8 cellular contexts compared by ENCODE assay signal in genomic region chr5:115626444-115626823, GRCh38.
DNase-seq lines count a peak whose midpoint lies in the region; ATAC-seq and TF ChIP-seq lines count a peak whose summit lies in the region.

No MANE protein-coding gene starts in this region.

- in situ Hi-C loops in HAP-1 (cut with MboI; ENCODE audit: low sequenced_read_pairs) = loop anchor here (10.0 kb wide), 1 partner anchor 448 kb away; no protein-coding TSS in a partner anchor

- TF ChIP-seq CTCF in NB4 (IDR thresholded peaks at IDR 0.05; ENCODE audit: low read depth, low read length) = no peak

- peak; percentile 26 for ATAC-seq in GM18517 (IDR thresholded peaks at IDR 0.05; ENCODE audit: unreplicated experiment)

- DNase-seq in HAP-1 (ENCODE audit: low spot score in 2 of 2) = no peak
- no peak for DNase-seq in NB4 (ENCODE audit: low read depth)
- DNase-seq in effector memory CD4-positive, alpha-beta T cell = no peak
- DNase-seq in NCI-H226 = no peak
- no peak for DNase-seq in D341Med (ENCODE audit: low spot score)
- DNase-seq in activated CD4-positive, alpha-beta T cell treated with anti-CD3 and anti-CD28 coated beads for 4 hours = no peak

- no peaks in the 10 kb centered on the region; the same call in 1 of the 2 replicates for H3K36me3 ChIP-seq in HAP-1 (replicated peaks)
- H3K36me3 ChIP-seq in effector memory CD4-positive, alpha-beta T cell (ENCODE audit: control insufficient read depth, insufficient read depth, low read length) = no peaks in the 10 kb centered on the region
- H3K36me3 ChIP-seq in muscle layer of duodenum (ENCODE audit: control insufficient read depth in 1 of 2, insufficient read depth in 2 of 2, low read length in 2 of 2) = peaks cover 0 to 5% of the 10 kb centered on the region in 2 donors

- TF ChIP-seq POLR2A in NB4 (IDR thresholded peaks at IDR 0.05; ENCODE audit: extremely low read depth, insufficient read length) = no peak

- H3K27me3 ChIP-seq in HAP-1 (ENCODE audit: low read depth) = no peaks in the 10 kb centered on the region
- no peaks in the 10 kb centered on the region for H3K27me3 ChIP-seq in effector memory CD4-positive, alpha-beta T cell (replicated peaks; ENCODE audit: control insufficient read depth, insufficient read depth, low read length, poor library complexity, severe bottlenecking)
- H3K27me3 ChIP-seq in muscle layer of duodenum (ENCODE audit: low read depth, low read length) = no peaks in the 10 kb centered on the region

- no peaks in the 10 kb centered on the region for H3K9me3 ChIP-seq in HAP-1
- no peaks in the 10 kb centered on the region for H3K9me3 ChIP-seq in effector memory CD4-positive, alpha-beta T cell (ENCODE audit: control insufficient read depth, low read length)
- no peaks in the 10 kb centered on the region for H3K9me3 ChIP-seq in muscle layer of duodenum (ENCODE audit: control insufficient read depth in 1 of 2, low read length in 2 of 2)

- H3K4me3 ChIP-seq in HAP-1 (peak overlapping the region; percentile 78), NB4 (ENCODE audit: low read depth, low read length) (peak overlapping the region; percentile 91), muscle layer of duodenum (ENCODE audit: low read depth in 1 of 2, low read length in 2 of 2) (peak overlapping the region; percentile 81 to 93)
- H3K4me3 ChIP-seq in effector memory CD4-positive, alpha-beta T cell (ENCODE audit: insufficient read depth, low read depth, low read length, poor library complexity, severe bottlenecking) = peak overlapping the region; percentile 84

- H3K4me1 ChIP-seq in HAP-1 = peaks cover 14% of the 10 kb centered on the region
- peaks cover 24% of the 10 kb centered on the region for H3K4me1 ChIP-seq in effector memory CD4-positive, alpha-beta T cell (ENCODE audit: control insufficient read depth, insufficient read depth, low read length, poor library complexity, severe bottlenecking)
- peaks cover 19 to 27% of the 10 kb centered on the region in 2 donors for H3K4me1 ChIP-seq in muscle layer of duodenum (ENCODE audit: control insufficient read depth in 1 of 2, insufficient read depth in 2 of 2, low read length in 2 of 2)

- H3K27ac ChIP-seq in effector memory CD4-positive, alpha-beta T cell (ENCODE audit: insufficient read depth, low read length, poor library complexity, severe bottlenecking) = peak overlapping the region; percentile 73
- H3K27ac ChIP-seq in muscle layer of duodenum (ENCODE audit: low read length) = peak overlapping the region; percentile 88
